21 cellular contexts compared by ENCODE assay signal in genomic region chr13:48370815-48371214, GRCh38.
"Had no signal": no experiment of that assay in that cellular context is flagged by ENCODE, and none has a peak within 500 bp of the region (broad histone marks: within the 10 kb centered on the region; RNA-seq: fewer than 3 reads in every experiment).

No MANE protein-coding gene starts in this region.

- ATAC-seq: heart right ventricle; natural killer cell treated with Interleukin-12 subunit alpha and Interleukin-12 subunit beta and Interleukin-15 and Interleukin-18, amount 100 ng/mL, for 72 hours; stimulated activated effector memory CD8-positive, alpha-beta T cell treated with anti-CD3 and anti-CD28 coated beads, Interleukin-12 subunit alpha, Interleukin-12 subunit beta, amount 100 ng/mL, for 72 hours; stimulated activated naive CD8-positive, alpha-beta T cell treated with anti-CD3 and anti-CD28 coated beads, Interleukin-15, Interleukin-2, amounts not matched to agents 100 U/mL and 50 U/mL, for 24 hours; upper lobe of right lung had no signal

- DNase-seq: cerebellar nuclear complex; effector CD4-positive, alpha-beta T cell; endodermal cell; heart right ventricle; hypothalamus; kidney glomerular epithelial cell; nucleus accumbens; ovary; stimulated activated CD4-positive, alpha-beta T cell treated with anti-CD3 and anti-CD28 coated beads, Interleukin-4, amount 100 ng/mL, for 1 hour; stimulated activated CD8-positive, alpha-beta memory T cell treated with anti-CD3 and anti-CD28 coated beads, Interleukin-4, amount 100 ng/mL, for 48 hours; stimulated activated naive CD8-positive, alpha-beta T cell treated with anti-CD3 and anti-CD28 coated beads, Interleukin-15, Interleukin-2, amounts not matched to agents 100 U/mL and 50 U/mL, for 24 hours; tibial artery; upper lobe of right lung had no signal

- H2AFZ ChIP-seq: neural progenitor cell had no signal

- FAIRE-seq: colon, islet of Langerhans had no signal

- H3K36me3 ChIP-seq: ovary had no signal

- H3K4me3 ChIP-seq: gastrocnemius medialis, heart right ventricle, neural progenitor cell, ovary, right atrium auricular region, smooth muscle cell, tibial artery, upper lobe of right lung had no signal

- H3K9ac ChIP-seq: neural progenitor cell had no signal

- H3K27ac ChIP-seq: heart right ventricle, neural progenitor cell, ovary, right atrium auricular region, tibial artery, upper lobe of right lung had no signal

- H3K4me1 ChIP-seq: gastrocnemius medialis, neural progenitor cell, right atrium auricular region, tibial artery, upper lobe of right lung had no signal

- H3K4me2 ChIP-seq: neural progenitor cell, smooth muscle cell had no signal

- H3K9me3 ChIP-seq: gastrocnemius medialis, ovary, right atrium auricular region, tibial artery, upper lobe of right lung had no signal

- H3K27me3 ChIP-seq: gastrocnemius medialis, heart right ventricle, neural progenitor cell, ovary, right atrium auricular region, tibial artery, upper lobe of right lung had no signal
